In the genomic region with DNA sequence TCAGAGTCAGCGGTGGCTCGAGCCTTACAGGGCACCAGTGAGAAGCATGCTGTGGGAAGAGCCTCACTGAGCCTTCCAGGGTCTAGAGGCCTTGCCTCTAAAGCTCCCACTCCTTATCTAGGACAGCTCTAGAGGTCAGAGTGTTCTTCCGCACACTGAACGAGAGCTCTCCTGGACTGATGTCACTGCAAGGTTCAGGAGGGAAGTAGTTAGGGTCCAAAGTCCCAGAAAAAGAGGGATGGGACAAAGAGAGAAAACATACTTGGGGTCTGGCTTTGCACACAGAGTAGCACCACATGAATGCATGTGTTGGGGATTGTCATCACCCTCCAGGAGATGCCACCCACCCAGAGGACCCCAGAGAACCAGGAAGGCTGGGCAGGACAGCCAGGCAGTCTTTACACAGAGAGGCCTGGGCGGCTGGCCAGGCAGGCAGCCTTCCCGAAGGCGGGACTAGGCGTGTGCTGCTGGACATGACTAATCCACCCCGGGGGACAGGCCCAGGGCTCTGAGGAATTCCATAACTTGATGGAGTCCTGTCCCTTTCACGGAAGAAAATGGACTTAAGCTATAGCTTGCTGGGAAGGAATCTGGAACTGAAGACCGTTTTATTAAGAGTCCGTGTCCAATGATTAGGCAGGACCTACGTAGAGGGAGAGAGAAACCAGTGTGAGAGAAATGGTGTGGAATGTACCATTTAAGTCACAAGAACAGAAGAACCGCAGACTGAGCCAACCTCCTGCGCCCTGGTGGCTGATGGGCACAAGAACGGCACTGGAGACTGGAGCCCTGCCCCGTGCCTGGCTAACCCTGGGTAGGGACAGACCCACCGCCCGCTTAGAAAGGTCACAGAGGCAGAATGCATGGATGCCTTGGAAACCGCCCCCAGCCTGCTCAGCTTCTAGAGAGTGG, we compare ENCODE assay signal across 9 cellular contexts. TPM values are rescaled to one million over a fixed set of nuclear protein-coding genes. Genes with fewer than 3 reads are reported as not detected.
DNase-seq lines count a peak whose midpoint lies in the region; ATAC-seq and TF ChIP-seq lines count a peak whose summit lies in the region.
"Had no signal": no experiment of that assay in that cellular context is flagged by ENCODE, and none has a peak within 500 bp of the region (broad histone marks: within the 10 kb centered on the region; RNA-seq: fewer than 3 reads in every experiment).

No MANE protein-coding gene starts in this region.

- H3K27ac ChIP-seq in VCaP: peak overlapping the region; percentile 19

- peaks cover 2% of the 10 kb centered on the region for H3K4me1 Mint-ChIP-seq in progenitor cell of endocrine pancreas (ENCODE audit: low read depth)

- no peaks in the 10 kb centered on the region for H3K9me3 Mint-ChIP-seq in progenitor cell of endocrine pancreas (ENCODE audit: low read depth)

- peak overlapping the region; percentile 69 for H3K27ac Mint-ChIP-seq in progenitor cell of endocrine pancreas

- no peak for ATAC-seq in HG03520 (IDR thresholded peaks at IDR 0.05; ENCODE audit: unreplicated experiment)

- H3K36me3 Mint-ChIP-seq in progenitor cell of endocrine pancreas (ENCODE audit: insufficient read depth): peaks cover 2% of the 10 kb centered on the region

- H3K27me3 Mint-ChIP-seq in progenitor cell of endocrine pancreas: no peaks in the 10 kb centered on the region

- no peak overlapping the region for H3K4me3 Mint-ChIP-seq in progenitor cell of endocrine pancreas (ENCODE audit: low read depth)

- TF ChIP-seq CTCF in VCaP (conservative IDR thresholded peaks at IDR 0.05): no peak
- no peak for TF ChIP-seq CTCF in progenitor cell of endocrine pancreas (IDR thresholded peaks at IDR 0.05; ENCODE audit: unreplicated experiment)

- peak; percentile 85 for DNase-seq in COLO829 (ENCODE audit: low spot score)
- DNase-seq in glomerular visceral epithelial cell (ENCODE audit: extremely low spot score): peak; percentile 80
- no peak for DNase-seq in progenitor cell of endocrine pancreas (ENCODE audit: low spot score, unreplicated experiment)
- DNase-seq in NAMALWA (ENCODE audit: low spot score): no peak
- no peak for DNase-seq in SIG-M5 (lab: John Stamatoyannopoulos, UW)
- DNase-seq in stimulated activated CD4-positive, alpha-beta T cell treated with anti-CD3 and anti-CD28 coated beads, Interleukin-2, amount 100 ng/mL, for 24 hours: no peak
- DNase-seq: NCI-H1417 had no signal

RNA-seq across cellular contexts. Expression of gene EPHX3, which starts 16.7 kb away (rescaled TPM):
- 7.1 and 7.8 TPM in 2 replicates for total RNA-seq in progenitor cell of endocrine pancreas

RNA-seq across cellular contexts. Expression of gene NOTCH3, which starts 48.1 kb away (rescaled TPM):
- total RNA-seq in progenitor cell of endocrine pancreas: 201 and 203 TPM in 2 replicates

Comparison
In these comparisons a context has a peak if more than half of its experiments do, and no peak if none do; other contexts are left out.
1. DNase-seq: peak in COLO829 (single experiment) and glomerular visceral epithelial cell (single experiment); none in progenitor cell of endocrine pancreas (single experiment), NAMALWA (single experiment), SIG-M5 (single experiment) and stimulated activated CD4-positive, alpha-beta T cell treated with anti-CD3 and anti-CD28 coated beads, Interleukin-2, amount 100 ng/mL, for 24 hours (0 of 2).